In the genomic region with DNA sequence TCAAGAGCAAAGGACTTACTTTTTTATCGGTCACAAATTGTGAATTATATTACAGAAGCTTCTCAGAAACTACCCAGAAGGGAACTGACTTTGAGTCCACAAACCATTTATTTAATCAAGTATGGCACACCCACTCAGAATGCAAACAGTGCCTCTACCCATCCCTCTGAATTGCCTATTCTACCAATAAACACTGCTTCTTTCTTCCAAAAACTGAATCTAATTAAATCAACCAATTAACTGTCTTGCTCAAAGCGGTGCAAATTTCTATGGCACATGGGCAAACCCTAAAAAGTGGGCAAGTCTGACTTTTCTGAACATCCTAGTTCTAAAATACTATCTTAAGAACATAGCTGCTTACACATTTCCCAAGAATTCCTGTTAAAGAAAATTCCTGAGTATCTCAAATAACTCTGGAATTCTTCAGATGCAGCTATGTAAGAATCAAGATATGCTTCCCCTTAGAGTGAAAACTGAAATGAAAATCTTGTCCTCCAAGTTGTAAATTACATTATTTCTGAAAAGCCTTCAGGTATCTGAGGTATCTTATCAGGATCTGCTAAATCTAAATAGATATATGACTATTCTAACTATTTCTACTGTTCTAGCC, we compare ENCODE assay signal across 15 cellular contexts. TPM values are rescaled to one million over a fixed set of nuclear protein-coding genes. Genes with fewer than 3 reads are reported as not detected.
DNase-seq lines count a peak whose midpoint lies in the region; ATAC-seq and TF ChIP-seq lines count a peak whose summit lies in the region.
"Had no signal": no experiment of that assay in that cellular context is flagged by ENCODE, and none has a peak within 500 bp of the region (broad histone marks: within the 10 kb centered on the region; RNA-seq: fewer than 3 reads in every experiment).

No MANE protein-coding gene starts in this region.

- peak overlapping the region; percentile 60 for H3K4me3 ChIP-seq in Loucy (ENCODE audit: low read length, poor library complexity, severe bottlenecking)
- H3K4me3 ChIP-seq in mesodermal cell (ENCODE audit: extremely low read depth, insufficient read depth, low read length, poor library complexity, severe bottlenecking), result no peak overlapping the region
- H3K4me3 ChIP-seq in lower leg skin (ENCODE audit: low read depth, poor library complexity, severe bottlenecking), result no peak overlapping the region
- H3K4me3 ChIP-seq: uterus had no signal

- DNase-seq in AG20443 (ENCODE audit: low spot score), result peak; percentile 23
- DNase-seq in chondrocyte (ENCODE audit: low spot score), result no peak
- no peak for DNase-seq in NCI-H1092 treated with DMSO at 0.1 percent for 48 hours (lab: John Stamatoyannopoulos, UW)
- DNase-seq in NCI-H82 (lab: John Stamatoyannopoulos, UW), result no peak
- DNase-seq in lower leg skin (ENCODE audit: low spot score in 2 of 2), result no peak
- DNase-seq: activated naive CD8-positive, alpha-beta T cell treated with anti-CD3 and anti-CD28 coated beads, Interleukin-2, amount 50 U/mL, for 24 hours; effector memory CD8-positive, alpha-beta T cell; NCI-H2029; uterus had no signal

- H2AFZ ChIP-seq in Loucy (ENCODE audit: low read length), result no peak overlapping the region

- no peak overlapping the region for H3K4me3 Mint-ChIP-seq in chondrocyte (ENCODE audit: unreplicated experiment)
- H3K4me3 Mint-ChIP-seq: activated naive CD8-positive, alpha-beta T cell treated with anti-CD3 and anti-CD28 coated beads, Interleukin-2, amount 50 U/mL, for 24 hours; effector memory CD8-positive, alpha-beta T cell; T-helper 2 cell treated with Interferon-gamma antibody and Interleukin-4, amounts not matched to agents 5 μg/mL and 100 μg/mL, for 36 hours had no signal

- peaks cover 48% of the 10 kb centered on the region for H3K4me1 Mint-ChIP-seq in chondrocyte (ENCODE audit: low read depth)

- H3K27me3 Mint-ChIP-seq in chondrocyte (ENCODE audit: low read depth), result no peaks in the 10 kb centered on the region
- H3K27me3 Mint-ChIP-seq: activated naive CD8-positive, alpha-beta T cell treated with anti-CD3 and anti-CD28 coated beads, Interleukin-2, amount 50 U/mL, for 24 hours; effector memory CD8-positive, alpha-beta T cell had no signal

- H3K4me2 ChIP-seq in Loucy (ENCODE audit: low read depth, low read length, poor library complexity, severe bottlenecking), result peak overlapping the region; percentile 77

- H3K79me2 ChIP-seq in Loucy (ENCODE audit: insufficient read depth, low read length), result peaks cover 83% of the 10 kb centered on the region

- no peaks in the 10 kb centered on the region for H3K9me3 Mint-ChIP-seq in chondrocyte (ENCODE audit: low read depth)
- H3K9me3 Mint-ChIP-seq: activated naive CD8-positive, alpha-beta T cell treated with anti-CD3 and anti-CD28 coated beads, Interleukin-2, amount 50 U/mL, for 24 hours; effector memory CD8-positive, alpha-beta T cell; T-helper 2 cell treated with Interferon-gamma antibody and Interleukin-4, amounts not matched to agents 5 μg/mL and 100 μg/mL, for 36 hours had no signal

- H3K36me3 Mint-ChIP-seq in chondrocyte (ENCODE audit: low read depth), result no peaks in the 10 kb centered on the region

- no peak for ATAC-seq in GM18517 (IDR thresholded peaks at IDR 0.05; ENCODE audit: unreplicated experiment)
- ATAC-seq: activated naive CD8-positive, alpha-beta T cell treated with anti-CD3 and anti-CD28 coated beads, Interleukin-2, amount 50 U/mL, for 24 hours; effector memory CD8-positive, alpha-beta T cell; HepG2 had no signal

- H3K4me1 ChIP-seq in Loucy (ENCODE audit: insufficient read depth, low read length, poor library complexity, severe bottlenecking) (peaks cover 40% of the 10 kb centered on the region), mesodermal cell (ENCODE audit: control insufficient read depth, insufficient read depth, low read length, poor library complexity, severe bottlenecking) (peaks cover 39% of the 10 kb centered on the region)

- H3K27ac Mint-ChIP-seq in chondrocyte (ENCODE audit: unreplicated experiment), result peak overlapping the region; percentile 46
- H3K27ac Mint-ChIP-seq: activated naive CD8-positive, alpha-beta T cell treated with anti-CD3 and anti-CD28 coated beads, Interleukin-2, amount 50 U/mL, for 24 hours; T-helper 2 cell treated with Interferon-gamma antibody and Interleukin-4, amounts not matched to agents 5 μg/mL and 100 μg/mL, for 36 hours had no signal

- no peaks in the 10 kb centered on the region for H3K27me3 ChIP-seq in Loucy (ENCODE audit: insufficient read depth, low read length, poor library complexity, severe bottlenecking)
- H3K27me3 ChIP-seq: uterus had no signal

- H3F3A ChIP-seq in Loucy (ENCODE audit: low read depth), result no peaks in the 10 kb centered on the region

- H3K36me3 ChIP-seq in Loucy (ENCODE audit: insufficient read depth, low read length) (no peaks in the 10 kb centered on the region), mesodermal cell (ENCODE audit: control insufficient read depth, insufficient read depth, low read length) (peaks cover 6% of the 10 kb centered on the region)
- H3K36me3 ChIP-seq: uterus had no signal

- H3K27ac ChIP-seq in mesodermal cell (ENCODE audit: low read depth, low read length, severe bottlenecking), result peak overlapping the region; percentile 71
- H3K27ac ChIP-seq: C4-2B, uterus had no signal

- peaks cover 36% of the 10 kb centered on the region for H4K20me1 ChIP-seq in Loucy (ENCODE audit: insufficient read depth, low read length, poor library complexity, severe bottlenecking)

- no peak for TF ChIP-seq POLR2A in lower leg skin (IDR thresholded peaks at IDR 0.05)

- TF ChIP-seq CTCF in Loucy (conservative IDR thresholded peaks at IDR 0.05; ENCODE audit: low read length) (no peak), chondrocyte (IDR thresholded peaks at IDR 0.05) (no peak), lower leg skin (IDR thresholded peaks at IDR 0.05) (no peak)

- H3K9me3 ChIP-seq in Loucy (ENCODE audit: insufficient read depth, low read depth, low read length) (no peaks in the 10 kb centered on the region), mesodermal cell (ENCODE audit: control insufficient read depth, low read length) (no peaks in the 10 kb centered on the region)
- H3K9me3 ChIP-seq: uterus had no signal

- H3K9me2 ChIP-seq in Loucy (replicated peaks; ENCODE audit: low read depth, low read length), result no peaks in the 10 kb centered on the region

- H3K9ac ChIP-seq in Loucy (ENCODE audit: low read depth, low read length, poor library complexity, severe bottlenecking), result peak overlapping the region; percentile 45

- intact Hi-C loops in lower leg skin (cut with DNase I; ENCODE audit: low total_unique reads), result no loop called here

- 100% methylated on average over 1 to 2 of the region's 2 CpGs for WGBS in mesodermal cell (ENCODE audit: insufficient coverage in 2 of 2), 2 experiments
- 78 to 87% methylated on average over 2 of the region's 2 CpGs for WGBS in lower leg skin, 2 donors

RNA-seq across cellular contexts. Expression of a gene that starts 4.3 kb away (rescaled TPM):
- total RNA-seq in chondrocyte (25.3 to 30.1 TPM (median 29.1 TPM) in 3 replicates), lower leg skin (10 to 100 TPM; 18.4 to 31.8 (median 22.1) TPM)
- 16.1 TPM for polyA plus RNA-seq in mesodermal cell (2013, experiment 1 of 2)
- 14.6 TPM for polyA plus RNA-seq in mesodermal cell (2013, experiment 2 of 2)
